ENCODE assay signal across 8 cellular contexts in genomic region chr19:14571695-14572490, GRCh38. TPM values are rescaled to one million over a fixed set of nuclear protein-coding genes. Genes with fewer than 3 reads are reported as not detected.
DNase-seq lines count a peak whose midpoint lies in the region; ATAC-seq, FAIRE-seq and TF ChIP-seq lines count a peak whose summit lies in the region.

NDUFB7 (minus strand) TSS chr19:14572066; CDS start chr19:14572000, 66 bp downstream.

- H3K4me3 ChIP-seq in keratinocyte (ENCODE audit: control insufficient read depth in 2 of 3, extremely low read depth in 1 of 3, insufficient read depth in 2 of 3, low read depth in 1 of 3, low read length in 3 of 3), result peak within 1 kb of the TSS; percentile 98 to 100 (median 99)

- H3K4me2 ChIP-seq in keratinocyte (ENCODE audit: control insufficient read depth, extremely low read depth, insufficient read depth, low read depth, low read length), result peak within 1 kb of the TSS; percentile 97

- DNase-seq in AML-193 (lab: John Stamatoyannopoulos, UW), result peak; percentile 91 to 93
- peak; percentile 91 to 97 for DNase-seq in NCI-H446 (lab: John Stamatoyannopoulos, UW)
- DNase-seq in cerebellar cortex (ENCODE audit: low spot score), result peak; percentile 97
- DNase-seq in keratinocyte (ENCODE audit: low read depth, low spot score), result peak; percentile 63
- DNase-seq in stimulated activated CD4-positive, alpha-beta T cell treated with anti-CD3 and anti-CD28 coated beads, Interleukin-15, amount 100 ng/mL, for 1 hour (ENCODE audit: low read depth in 1 of 2, low spot score in 1 of 2), result peak; percentile 75 to 76

- FAIRE-seq in keratinocyte (lab: Jason Lieb, UNC), result peak; percentile 49

- H3K27ac ChIP-seq in keratinocyte (ENCODE audit: control insufficient read depth, insufficient read depth, low read length), result peak within 1 kb of the TSS; percentile 78

- no peaks in the 10 kb centered on the region for H3K27me3 ChIP-seq in keratinocyte (ENCODE audit: control insufficient read depth, extremely low read depth, insufficient read depth, low read length)

- H3K9me3 ChIP-seq in keratinocyte (ENCODE audit: control insufficient read depth, low read depth, low read length), result no peaks in the 10 kb centered on the region

- H3K4me1 ChIP-seq in keratinocyte (ENCODE audit: control insufficient read depth, extremely low read depth, insufficient read depth, low read length), result peaks cover 12% of the 10 kb centered on the region

- peak within 1 kb of the TSS; percentile 96 for H3K9ac ChIP-seq in keratinocyte (ENCODE audit: control insufficient read depth, extremely low read depth, insufficient read depth, low read length)

- no peaks in the 10 kb centered on the region for H4K20me1 ChIP-seq in keratinocyte (ENCODE audit: control insufficient read depth, extremely low read depth, insufficient read depth, low read length)

- ATAC-seq in GM19035 (IDR thresholded peaks at IDR 0.05; ENCODE audit: unreplicated experiment), result peak; percentile 79
- ATAC-seq in HG03354 (IDR thresholded peaks at IDR 0.05; ENCODE audit: poor library complexity, severe bottlenecking, unreplicated experiment), result peak; percentile 85
- peak; percentile 94 to 96 for ATAC-seq in activated CD4-positive, CD25-positive, alpha-beta regulatory T cell treated with anti-CD3 and anti-CD28 coated beads, Interleukin-2, amount 50 U/mL, for 24 hours

- no peaks in the 10 kb centered on the region for H3K9me1 ChIP-seq in keratinocyte (ENCODE audit: control insufficient read depth, extremely low read depth, insufficient read depth, low read length)

- H3K79me2 ChIP-seq in keratinocyte (ENCODE audit: control insufficient read depth, insufficient read depth, low read length), result peaks cover 37% of the 10 kb centered on the region

- peak; percentile 79 to 97 (median 88) for TF ChIP-seq CTCF in keratinocyte (optimal IDR thresholded peaks at IDR 0.05 in 1 of 3, IDR thresholded peaks at IDR 0.05 in 1 of 3, conservative IDR thresholded peaks at IDR 0.05 in 1 of 3; ENCODE audit: extremely low read depth in 1 of 3, insufficient read depth in 2 of 3, low read length in 3 of 3)

- peak within 1 kb of the TSS; percentile 97 for H2AFZ ChIP-seq in keratinocyte (ENCODE audit: control insufficient read depth, low read length)

- dilution Hi-C loops in keratinocyte (cut with MboI; ENCODE audit: extremely low pct_ligation_motif_present, low sequenced_read_pairs), result no loop called here

- peaks cover 2 to 4% of the 10 kb centered on the region in 2 experiments for H3K36me3 ChIP-seq in keratinocyte (ENCODE audit: control insufficient read depth in 2 of 2, extremely low read depth in 1 of 2, insufficient read depth in 2 of 2, low read length in 2 of 2)

RNA-seq across cellular contexts. Expression of gene NDUFB7, which starts in this region (rescaled TPM):
- 122 to 267 TPM (median 146 TPM) in 3 replicates for polyA plus RNA-seq in keratinocyte
- 11.5 TPM for polyA plus RNA-seq in keratinocyte (2011; ENCODE audit: low read depth)
- polyA plus RNA-seq in keratinocyte (2011; cell fraction: cytosol; rRNA removed), result 64.3 and 214 TPM in 2 replicates
- polyA plus RNA-seq in keratinocyte (2011; cell fraction: nucleus; rRNA removed), result 66.4 and 86.8 TPM in 2 replicates
- 78.6 and 223 TPM in 2 replicates for polyA plus RNA-seq in keratinocyte (2012; ENCODE audit: low replicate concordance)
- polyA minus RNA-seq in keratinocyte, result 32.3 to 63.9 TPM (median 48.2 TPM) in 3 replicates
- polyA minus RNA-seq in keratinocyte (2011; cell fraction: cytosol; rRNA and poly(A)+ RNA removed), result 301 TPM
- polyA minus RNA-seq in keratinocyte (2011; cell fraction: nucleus; rRNA and poly(A)+ RNA removed), result 26.2 and 37.7 TPM in 2 replicates

Comparison
In these comparisons a context has a peak if more than half of its experiments do, and no peak if none do; other contexts are left out.
1. Peak in every context shown above with its lines: DNase-seq, ATAC-seq, H3K4me3 ChIP-seq and H3K27ac ChIP-seq.